ENCODE assay signal across 11 cellular contexts in genomic region chr17:81700353-81701287, GRCh38. TPM values are rescaled to one million over a fixed set of nuclear protein-coding genes. Genes with fewer than 3 reads are reported as not detected.
DNase-seq lines count a peak whose midpoint lies in the region; ATAC-seq, FAIRE-seq and TF ChIP-seq lines count a peak whose summit lies in the region.
"Had no signal": no experiment of that assay in that cellular context is flagged by ENCODE, and none has a peak within 500 bp of the region (broad histone marks: within the 10 kb centered on the region; RNA-seq: fewer than 3 reads in every experiment).

No MANE protein-coding gene starts in this region.

- H3K9ac ChIP-seq in astrocyte (ENCODE audit: low read length), result peak overlapping the region; percentile 95

- peaks cover 87% of the 10 kb centered on the region for H3K36me3 ChIP-seq in MG63
- H3K36me3 ChIP-seq in astrocyte (ENCODE audit: insufficient read depth, low read length), result peaks cover 31% of the 10 kb centered on the region

- H3K4me2 ChIP-seq in astrocyte (ENCODE audit: low read length), result peak overlapping the region; percentile 94

- H3K4me1 ChIP-seq in astrocyte (ENCODE audit: insufficient read depth, low read length), result peaks cover 29% of the 10 kb centered on the region

- peaks cover 72% of the 10 kb centered on the region for H4K20me1 ChIP-seq in astrocyte (ENCODE audit: insufficient read depth, low read length)

- CTCF ChIA-PET in activated naive CD4-positive, alpha-beta T cell treated with anti-CD3 and anti-CD28 coated beads, Interleukin-2, amount 10 ng/mL, durations not matched to agents 7 days and 5 days (lab: Charles Lee), result no interaction called here

- H3K4me1 Mint-ChIP-seq in activated naive CD4-positive, alpha-beta T cell treated with anti-CD3 and anti-CD28 coated beads, Interleukin-2, amount 10 ng/mL, durations not matched to agents 7 days and 5 days, result peaks cover 35% of the 10 kb centered on the region
- peaks cover 12% of the 10 kb centered on the region for H3K4me1 Mint-ChIP-seq in astrocyte (ENCODE audit: low read depth, unreplicated experiment)
- H3K4me1 Mint-ChIP-seq in stimulated activated effector memory CD8-positive, alpha-beta T cell treated with anti-CD3 and anti-CD28 coated beads, Interleukin-12 subunit alpha, Interleukin-12 subunit beta, amount 100 ng/mL, for 72 hours, result peaks cover 43% of the 10 kb centered on the region

- no peak for ATAC-seq in stimulated activated effector memory CD8-positive, alpha-beta T cell treated with anti-CD3 and anti-CD28 coated beads, Interleukin-12 subunit alpha, Interleukin-12 subunit beta, amount 100 ng/mL, for 72 hours
- ATAC-seq in sciatic nerve, result no peak

- peak overlapping the region; percentile 86 for H3K4me3 Mint-ChIP-seq in activated naive CD4-positive, alpha-beta T cell treated with anti-CD3 and anti-CD28 coated beads, Interleukin-2, amount 10 ng/mL, durations not matched to agents 7 days and 5 days
- no peak overlapping the region for H3K4me3 Mint-ChIP-seq in astrocyte (ENCODE audit: unreplicated experiment)
- peak overlapping the region; percentile 94 for H3K4me3 Mint-ChIP-seq in stimulated activated effector memory CD8-positive, alpha-beta T cell treated with anti-CD3 and anti-CD28 coated beads, Interleukin-12 subunit alpha, Interleukin-12 subunit beta, amount 100 ng/mL, for 72 hours

- H3K9me3 ChIP-seq in MG63 (no peaks in the 10 kb centered on the region), astrocyte (ENCODE audit: insufficient read depth, low read depth, low read length) (no peaks in the 10 kb centered on the region)
- H3K9me3 ChIP-seq: neutrophil had no signal

- H3K27ac ChIP-seq in astrocyte (ENCODE audit: low read depth, low read length), result no peak overlapping the region

- DNase-seq in activated naive CD4-positive, alpha-beta T cell treated with anti-CD3 and anti-CD28 coated beads, Interleukin-2, amount 10 ng/mL, durations not matched to agents 7 days and 5 days, result no peak
- no peak for DNase-seq in activated naive CD4-positive, alpha-beta T cell treated with anti-CD3 and anti-CD28 coated beads, Interleukin-2, amount 50 U/mL, for 16 hours
- DNase-seq in MG63 (no peak), astrocyte (ENCODE audit: low read depth) (no peak), GOT3 (lab: John Stamatoyannopoulos, UW) (no peak), NCI-H1694 treated with DMSO at 0.1 percent for 48 hours (lab: John Stamatoyannopoulos, UW) (no peak), sciatic nerve (ENCODE audit: low spot score) (no peak)
- no peak for DNase-seq in stimulated activated effector memory CD8-positive, alpha-beta T cell treated with anti-CD3 and anti-CD28 coated beads, Interleukin-12 subunit alpha, Interleukin-12 subunit beta, amount 100 ng/mL, for 72 hours (ENCODE audit: low spot score in 2 of 2)
- DNase-seq: cerebellar nuclear complex, NCI-H524 treated with DMSO at 0.1 percent for 48 hours had no signal

- H3K4me3 ChIP-seq in MG63 (peak overlapping the region; percentile 92), astrocyte (ENCODE audit: insufficient read depth, low read depth, low read length) (no peak overlapping the region)

- no peak for FAIRE-seq in astrocyte (lab: Jason Lieb, UNC)

- no peak for TF ChIP-seq CTCF in astrocyte (IDR thresholded peaks at IDR 0.05; ENCODE audit: insufficient read depth, low read depth, low read length)

- H3K79me2 ChIP-seq in astrocyte (ENCODE audit: insufficient read depth, low read length), result peaks cover 92% of the 10 kb centered on the region

- H3K36me3 Mint-ChIP-seq in activated naive CD4-positive, alpha-beta T cell treated with anti-CD3 and anti-CD28 coated beads, Interleukin-2, amount 10 ng/mL, durations not matched to agents 7 days and 5 days, result peaks cover 53% of the 10 kb centered on the region
- peaks cover 21% of the 10 kb centered on the region for H3K36me3 Mint-ChIP-seq in astrocyte (ENCODE audit: low read depth, unreplicated experiment)
- H3K36me3 Mint-ChIP-seq in stimulated activated effector memory CD8-positive, alpha-beta T cell treated with anti-CD3 and anti-CD28 coated beads, Interleukin-12 subunit alpha, Interleukin-12 subunit beta, amount 100 ng/mL, for 72 hours, result peaks cover 99% of the 10 kb centered on the region

- intact Hi-C loops in sciatic nerve (cut with DNase I), result no loop called here

- H3K9me3 Mint-ChIP-seq in activated naive CD4-positive, alpha-beta T cell treated with anti-CD3 and anti-CD28 coated beads, Interleukin-2, amount 10 ng/mL, durations not matched to agents 7 days and 5 days, result no peaks in the 10 kb centered on the region
- no peaks in the 10 kb centered on the region for H3K9me3 Mint-ChIP-seq in astrocyte (ENCODE audit: unreplicated experiment)
- no peaks in the 10 kb centered on the region for H3K9me3 Mint-ChIP-seq in stimulated activated effector memory CD8-positive, alpha-beta T cell treated with anti-CD3 and anti-CD28 coated beads, Interleukin-12 subunit alpha, Interleukin-12 subunit beta, amount 100 ng/mL, for 72 hours

- no peak overlapping the region for H2AFZ ChIP-seq in astrocyte (ENCODE audit: low read depth, low read length)

- no peaks in the 10 kb centered on the region for H3K27me3 Mint-ChIP-seq in activated naive CD4-positive, alpha-beta T cell treated with anti-CD3 and anti-CD28 coated beads, Interleukin-2, amount 10 ng/mL, durations not matched to agents 7 days and 5 days
- H3K27me3 Mint-ChIP-seq in astrocyte (ENCODE audit: low read depth, unreplicated experiment), result no peaks in the 10 kb centered on the region

- no peak overlapping the region for H3K27ac Mint-ChIP-seq in activated naive CD4-positive, alpha-beta T cell treated with anti-CD3 and anti-CD28 coated beads, Interleukin-2, amount 10 ng/mL, durations not matched to agents 7 days and 5 days
- H3K27ac Mint-ChIP-seq in astrocyte (ENCODE audit: unreplicated experiment), result no peak overlapping the region
- H3K27ac Mint-ChIP-seq in stimulated activated effector memory CD8-positive, alpha-beta T cell treated with anti-CD3 and anti-CD28 coated beads, Interleukin-12 subunit alpha, Interleukin-12 subunit beta, amount 100 ng/mL, for 72 hours, result peak overlapping the region; percentile 73

- H3K27me3 ChIP-seq in MG63 (no peaks in the 10 kb centered on the region), astrocyte (ENCODE audit: insufficient read depth, low read length) (no peaks in the 10 kb centered on the region)
- H3K27me3 ChIP-seq: neutrophil had no signal

RNA-seq across cellular contexts. Expression of gene MRPL12, which starts 2.5 kb away (rescaled TPM):
- total RNA-seq in MG63 (2014; rRNA removed; shearing (Covaris generic); ENCODE audit: low replicate concordance), result 146 and 225 TPM in 2 replicates
- total RNA-seq in astrocyte (69.9 and 71.3 TPM in 2 replicates), sciatic nerve (23.6 TPM)

RNA-seq across cellular contexts. Expression of gene SLC25A10, which starts 11.5 kb away (rescaled TPM):
- 51.4 and 77.6 TPM in 2 replicates for total RNA-seq in MG63 (2014; rRNA removed; shearing (Covaris generic); ENCODE audit: low replicate concordance)
- total RNA-seq in astrocyte (7.9 and 9.3 TPM in 2 replicates), sciatic nerve (23.0 TPM)

RNA-seq across cellular contexts. Expression of gene HGS, which starts 16.8 kb away (rescaled TPM):
- 102 and 116 TPM in 2 replicates for total RNA-seq in MG63 (2014; rRNA removed; shearing (Covaris generic); ENCODE audit: low replicate concordance)
- total RNA-seq in astrocyte (106 and 122 TPM in 2 replicates), sciatic nerve (79.8 TPM)

RNA-seq across cellular contexts. Expression of gene ARL16, which starts 17.0 kb away (rescaled TPM):
- 35.0 and 47.8 TPM in 2 replicates for total RNA-seq in MG63 (2014; rRNA removed; shearing (Covaris generic); ENCODE audit: low replicate concordance)
- 38.6 and 40.4 TPM in 2 replicates for total RNA-seq in astrocyte
- total RNA-seq in sciatic nerve, result 31.8 TPM

RNA-seq across cellular contexts. Expression of gene CCDC137, which starts 34.1 kb away (rescaled TPM):
- 55.2 and 133 TPM in 2 replicates for total RNA-seq in MG63 (2014; rRNA removed; shearing (Covaris generic); ENCODE audit: low replicate concordance)
- 25.2 and 29.4 TPM in 2 replicates for total RNA-seq in astrocyte
- 10.2 TPM for total RNA-seq in sciatic nerve
